6 cellular contexts compared by ENCODE assay signal in the genomic region with DNA sequence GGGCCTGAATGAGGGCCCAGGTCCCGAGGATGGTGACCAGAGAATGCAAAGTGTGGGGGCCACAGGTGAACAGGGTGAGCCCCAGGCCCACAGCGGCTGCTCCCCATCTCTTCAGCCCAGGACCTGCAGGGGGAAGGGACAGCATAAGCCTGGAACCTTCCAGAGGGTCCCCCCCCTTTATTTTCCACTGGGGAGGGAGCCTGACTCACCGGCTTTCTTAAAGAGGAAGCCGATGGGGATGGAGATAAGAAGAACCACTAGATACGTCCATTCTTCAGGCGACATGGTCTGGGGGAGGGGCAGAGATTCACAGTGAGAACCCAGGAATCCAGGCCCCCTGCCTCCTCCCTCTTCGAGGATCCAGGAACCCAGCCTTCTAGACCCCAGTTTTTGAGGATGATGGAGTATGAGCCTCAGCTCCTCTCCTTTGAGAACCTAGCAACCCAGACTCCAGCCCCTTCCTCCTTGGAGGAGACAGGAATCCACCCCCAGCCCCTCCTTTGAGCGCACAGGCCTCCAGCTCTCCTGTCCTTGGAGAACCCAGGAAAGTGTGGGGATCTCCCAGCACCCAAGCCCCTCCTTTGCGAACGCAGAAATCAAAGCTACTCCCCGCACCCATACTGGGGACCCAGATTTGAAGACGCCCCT. TPM values are rescaled to one million over a fixed set of nuclear protein-coding genes. Genes with fewer than 3 reads are reported as not detected.
A peak's percentile ranks its signal among the peaks of the same experiment; 100 is the strongest.
DNase-seq lines count a peak whose midpoint lies in the region; ATAC-seq and TF ChIP-seq lines count a peak whose summit lies in the region.

No MANE protein-coding gene starts in this region.

- H3K4me3 Mint-ChIP-seq in T-helper 17 cell = peak overlapping the region; percentile 99

- no peak for TF ChIP-seq POLR2A in erythroblast (IDR thresholded peaks at IDR 0.05; ENCODE audit: low read length)

- DNase-seq in GF-D8 (lab: John Stamatoyannopoulos, UW) = peak; percentile 91
- peak in 1 of 3 donors; percentile 44 for DNase-seq in T-helper 17 cell
- peak; percentile 62 to 69 for DNase-seq in erythroblast (lab: John Stamatoyannopoulos, UW)
- peak; percentile 79 for DNase-seq in stimulated activated CD4-positive, alpha-beta T cell treated with anti-CD3 and anti-CD28 coated beads, Interleukin-15, amount 100 ng/mL, for 24 hours
- no peak for DNase-seq in germinal center (ENCODE audit: low spot score)

- H3K27ac Mint-ChIP-seq in T-helper 17 cell = peak overlapping the region; percentile 88

- peaks cover 26% of the 10 kb centered on the region for H3K4me1 Mint-ChIP-seq in T-helper 17 cell

- ATAC-seq in T-helper 17 cell (no peak), HG02610 (IDR thresholded peaks at IDR 0.05; ENCODE audit: unreplicated experiment) (no peak)

- no peaks in the 10 kb centered on the region for H3K36me3 Mint-ChIP-seq in T-helper 17 cell (ENCODE audit: low read depth)

- no peaks in the 10 kb centered on the region for H3K27me3 Mint-ChIP-seq in T-helper 17 cell

- no peaks in the 10 kb centered on the region for H3K9me3 ChIP-seq in T-helper 17 cell (ENCODE audit: control insufficient read depth, low read length, poor library complexity, severe bottlenecking)

RNA-seq across cellular contexts. Expression of gene MBOAT7, which starts 1.0 kb away (rescaled TPM):
- 10 to 100 TPM; 18.4 to 24.5 TPM for total RNA-seq in T-helper 17 cell

RNA-seq across cellular contexts. Expression of gene TSEN34, which starts 2.8 kb away (rescaled TPM):
- 1 to 10 TPM; 8.1 to 8.9 TPM for total RNA-seq in T-helper 17 cell

RNA-seq across cellular contexts. Expression of gene RPS9, which starts 12.3 kb away (rescaled TPM):
- total RNA-seq in T-helper 17 cell = 1,000 to 10,000 TPM; 1,676 to 1,883 TPM

RNA-seq across cellular contexts. Expression of gene TMC4, which starts 15.4 kb away (rescaled TPM):
- 1 to 10 TPM; 1.3 to 3.1 TPM for total RNA-seq in T-helper 17 cell

RNA-seq across cellular contexts. Expression of gene LENG1, which starts 28.8 kb away (rescaled TPM):
- 1 to 10 TPM; 8.0 to 9.0 TPM for total RNA-seq in T-helper 17 cell
